ENCODE assay signal across 8 cellular contexts in the genomic region with DNA sequence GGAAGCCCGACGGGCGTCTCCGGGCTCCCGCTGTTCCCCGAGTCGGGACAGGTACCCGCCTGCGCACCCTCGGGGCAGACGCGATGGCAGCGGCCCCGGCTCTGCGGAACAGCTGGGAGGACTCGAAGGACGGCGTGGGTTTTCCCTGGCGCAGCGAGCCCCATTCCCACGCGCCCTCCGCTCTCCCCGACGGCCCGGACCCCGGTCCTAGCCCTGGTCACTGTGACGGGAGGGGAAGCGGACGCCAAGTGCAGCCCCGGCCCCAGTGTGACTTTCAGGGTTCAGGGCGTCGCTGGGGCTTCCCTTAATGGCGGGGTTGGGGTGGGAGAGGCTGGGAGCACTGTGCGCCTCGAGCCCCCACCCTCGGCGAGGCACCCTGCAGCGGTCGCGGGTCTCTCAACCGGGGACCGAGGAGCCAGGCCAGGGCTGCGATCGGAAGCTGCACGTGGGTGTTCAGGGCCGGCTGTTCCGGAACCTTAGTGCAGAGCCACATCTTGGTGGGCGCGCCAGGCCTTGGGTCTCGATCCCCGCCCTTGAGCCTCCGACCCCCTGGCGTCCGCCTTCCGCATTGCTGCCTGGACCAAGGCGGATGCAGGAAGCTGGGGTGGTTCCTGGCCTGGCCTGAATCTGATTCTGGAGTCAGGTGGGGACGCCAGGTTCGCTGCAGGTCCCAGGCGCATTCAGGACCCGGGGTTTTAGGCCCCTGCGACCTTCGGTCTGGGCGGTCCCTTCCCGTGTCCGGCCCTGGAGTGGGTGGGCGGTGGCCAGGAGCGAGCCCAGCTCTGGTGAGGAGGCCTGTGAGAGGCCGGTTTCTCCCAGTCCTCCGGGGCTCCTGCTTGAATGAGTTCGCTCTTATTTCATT. TPM values are rescaled to one million over a fixed set of nuclear protein-coding genes. Genes with fewer than 3 reads are reported as not detected.
DNase-seq lines count a peak whose midpoint lies in the region; ATAC-seq and TF ChIP-seq lines count a peak whose summit lies in the region.

No MANE protein-coding gene starts in this region.

- no peak for TF ChIP-seq POLR2A in esophagus muscularis mucosa (IDR thresholded peaks at IDR 0.05; ENCODE audit: low read depth)

- TF ChIP-seq CTCF in DOHH2 (IDR thresholded peaks at IDR 0.05; ENCODE audit: low read depth, low read length, poor library complexity, severe bottlenecking) (peak; percentile 17), esophagus muscularis mucosa (IDR thresholded peaks at IDR 0.05) (peak in 2 of 3 experiments; percentile 9 to 31), neural progenitor cell (IDR thresholded peaks at IDR 0.05) (no peak)
- peak; percentile 57 for TF ChIP-seq CTCF in activated CD8-positive, alpha-beta T cell treated with anti-CD3 and anti-CD28 coated beads for 36 hours (IDR thresholded peaks at IDR 0.05)

- peaks cover 18% of the 10 kb centered on the region for H3K4me1 ChIP-seq in DOHH2 (ENCODE audit: control insufficient read depth, low read length)
- H3K4me1 ChIP-seq in esophagus muscularis mucosa: peaks cover 5 to 9% (median 6%) of the 10 kb centered on the region in 4 donors
- H3K4me1 ChIP-seq in rectal smooth muscle tissue (ENCODE audit: control insufficient read depth, insufficient read depth, low read length): no peaks in the 10 kb centered on the region
- H3K4me1 ChIP-seq in neural progenitor cell: no peaks in the 10 kb centered on the region

- TF ChIP-seq EP300 in esophagus muscularis mucosa (IDR thresholded peaks at IDR 0.05): no peak

- H3K9me3 ChIP-seq in DOHH2 (ENCODE audit: control insufficient read depth, insufficient read depth, low read length) (no peaks in the 10 kb centered on the region), esophagus muscularis mucosa (no peaks in the 10 kb centered on the region), neural progenitor cell (ENCODE audit: low read depth) (no peaks in the 10 kb centered on the region)

- no peak overlapping the region for H3K9ac ChIP-seq in rectal smooth muscle tissue (ENCODE audit: low read length)
- no peak overlapping the region for H3K9ac ChIP-seq in neural progenitor cell

- H3K4me3 ChIP-seq in DOHH2 (ENCODE audit: low read length) (peak overlapping the region; percentile 51), esophagus muscularis mucosa (peak overlapping the region; percentile 22 to 50 (median 36)), rectal smooth muscle tissue (ENCODE audit: low read length) (peak overlapping the region; percentile 46), neural progenitor cell (no peak overlapping the region)

- CTCF ChIA-PET in activated CD8-positive, alpha-beta T cell treated with anti-CD3 and anti-CD28 coated beads for 36 hours (lab: Charles Lee): interaction anchor here (1.0 kb wide), 1 partner anchor 9 kb away, joined by 3 read pairs; no protein-coding TSS in a partner anchor

- 30% methylated on average over 42 of the region's 71 CpGs for WGBS in esophagus muscularis mucosa

- no peak overlapping the region for H3K27ac ChIP-seq in DOHH2 (ENCODE audit: low read depth, low read length)
- peak overlapping the region in 1 of 4 donors; percentile 34 for H3K27ac ChIP-seq in esophagus muscularis mucosa (replicated peaks in 1 of 4)
- H3K27ac ChIP-seq in rectal smooth muscle tissue (ENCODE audit: low read depth, low read length): no peak overlapping the region
- no peak overlapping the region for H3K27ac ChIP-seq in neural progenitor cell

- no peaks in the 10 kb centered on the region for H4K20me1 ChIP-seq in DOHH2 (ENCODE audit: control insufficient read depth, insufficient read depth, low read depth, low read length)
- H4K20me1 ChIP-seq in neural progenitor cell (ENCODE audit: low read depth): no peaks in the 10 kb centered on the region

- H3K27me3 ChIP-seq in DOHH2 (ENCODE audit: control insufficient read depth, low read length) (peaks cover 4% of the 10 kb centered on the region), esophagus muscularis mucosa (no peaks in the 10 kb centered on the region), rectal smooth muscle tissue (ENCODE audit: control insufficient read depth, insufficient read depth, low read length) (no peaks in the 10 kb centered on the region), neural progenitor cell (no peaks in the 10 kb centered on the region)

- H3K27ac Mint-ChIP-seq in activated CD8-positive, alpha-beta T cell treated with anti-CD3 and anti-CD28 coated beads for 36 hours: no peak overlapping the region
- H3K27ac Mint-ChIP-seq in neural progenitor cell: no peak overlapping the region

- peaks cover 2% of the 10 kb centered on the region for H3K27me3 Mint-ChIP-seq in activated CD8-positive, alpha-beta T cell treated with anti-CD3 and anti-CD28 coated beads for 36 hours
- peaks cover 2% of the 10 kb centered on the region for H3K27me3 Mint-ChIP-seq in neural progenitor cell (ENCODE audit: insufficient read depth, low read depth)

- intact Hi-C loops in activated CD8-positive, alpha-beta T cell treated with anti-CD3 and anti-CD28 coated beads for 36 hours (cut with micrococcal nuclease): no loop called here
- intact Hi-C loops in esophagus muscularis mucosa (cut with DNase I): no loop called here

- DNase-seq in activated CD8-positive, alpha-beta T cell treated with anti-CD3 and anti-CD28 coated beads for 36 hours: peak; percentile 68
- no peak for DNase-seq in esophagus muscularis mucosa (ENCODE audit: extremely low spot score)
- DNase-seq in NK-92 (lab: John Stamatoyannopoulos, UW; ENCODE audit: unreplicated experiment): no peak
- DNase-seq in SW 1271 (lab: John Stamatoyannopoulos, UW): no peak
- DNase-seq in neural progenitor cell (ENCODE audit: low spot score): no peak

- H3K4me2 ChIP-seq in DOHH2 (ENCODE audit: low read length) (peak overlapping the region; percentile 51), neural progenitor cell (no peak overlapping the region)

- H2AFZ ChIP-seq in neural progenitor cell (replicated peaks): no peak overlapping the region

- no peaks in the 10 kb centered on the region for H3K9me3 Mint-ChIP-seq in activated CD8-positive, alpha-beta T cell treated with anti-CD3 and anti-CD28 coated beads for 36 hours
- peaks cover 7% of the 10 kb centered on the region for H3K9me3 Mint-ChIP-seq in neural progenitor cell

- POLR2A ChIA-PET in activated CD8-positive, alpha-beta T cell treated with anti-CD3 and anti-CD28 coated beads for 36 hours (lab: Charles Lee): interaction anchor here (1.0 kb wide), 1 partner anchor 52 kb away, joined by 4 read pairs; no protein-coding TSS in a partner anchor

- no peaks in the 10 kb centered on the region for H3K36me3 ChIP-seq in DOHH2 (ENCODE audit: control insufficient read depth, low read length)
- H3K36me3 ChIP-seq in esophagus muscularis mucosa: no peaks in the 10 kb centered on the region
- no peaks in the 10 kb centered on the region for H3K36me3 ChIP-seq in rectal smooth muscle tissue (ENCODE audit: control insufficient read depth, insufficient read depth, low read length)
- no peaks in the 10 kb centered on the region for H3K36me3 ChIP-seq in neural progenitor cell

- no peaks in the 10 kb centered on the region for H3K79me2 ChIP-seq in DOHH2 (ENCODE audit: control insufficient read depth, low read length)
- no peaks in the 10 kb centered on the region for H3K79me2 ChIP-seq in neural progenitor cell (ENCODE audit: low read depth)

- peak overlapping the region; percentile 33 for H3K4me3 Mint-ChIP-seq in activated CD8-positive, alpha-beta T cell treated with anti-CD3 and anti-CD28 coated beads for 36 hours
- no peak overlapping the region for H3K4me3 Mint-ChIP-seq in neural progenitor cell

- H3F3A ChIP-seq in DOHH2 (ENCODE audit: control insufficient read depth, insufficient read depth) (no peaks in the 10 kb centered on the region), neural progenitor cell (ENCODE audit: low read depth) (no peaks in the 10 kb centered on the region)

- peak; percentile 55 for ATAC-seq in activated CD8-positive, alpha-beta T cell treated with anti-CD3 and anti-CD28 coated beads for 36 hours
- no peak for ATAC-seq in HG02798 (IDR thresholded peaks at IDR 0.05; ENCODE audit: poor library complexity, unreplicated experiment)

- H3K9me2 ChIP-seq in DOHH2 (replicated peaks; ENCODE audit: control insufficient read depth, low read length): no peaks in the 10 kb centered on the region

- H3K36me3 Mint-ChIP-seq in activated CD8-positive, alpha-beta T cell treated with anti-CD3 and anti-CD28 coated beads for 36 hours (ENCODE audit: low read depth): no peaks in the 10 kb centered on the region
- no peaks in the 10 kb centered on the region for H3K36me3 Mint-ChIP-seq in neural progenitor cell

- H3K4me1 Mint-ChIP-seq in activated CD8-positive, alpha-beta T cell treated with anti-CD3 and anti-CD28 coated beads for 36 hours (ENCODE audit: low read depth): peaks cover 5% of the 10 kb centered on the region
- H3K4me1 Mint-ChIP-seq in neural progenitor cell: peaks cover 5% of the 10 kb centered on the region

RNA-seq across cellular contexts. Expression of a gene that starts 3.5 kb away (rescaled TPM):
- total RNA-seq in activated CD8-positive, alpha-beta T cell treated with anti-CD3 and anti-CD28 coated beads for 36 hours: not detected
- not detected for total RNA-seq in esophagus muscularis mucosa
- not detected in 2 replicates for total RNA-seq in neural progenitor cell (ENCODE audit: low replicate concordance)

RNA-seq across cellular contexts. Expression of a gene that starts 19.2 kb away (rescaled TPM):
- total RNA-seq in activated CD8-positive, alpha-beta T cell treated with anti-CD3 and anti-CD28 coated beads for 36 hours: not detected
- total RNA-seq in esophagus muscularis mucosa (not detected), neural progenitor cell (ENCODE audit: low replicate concordance) (not detected in 2 replicates)

RNA-seq across cellular contexts. Expression of a gene that starts 20.3 kb away (rescaled TPM):
- total RNA-seq in activated CD8-positive, alpha-beta T cell treated with anti-CD3 and anti-CD28 coated beads for 36 hours: under 1 TPM; 0.29 to 0.72 TPM
- 1 to 10 TPM in 1 of 4 donors, under 1 TPM in 2, not detected in 1; 0.42 to 2.9 (median 0.50) TPM for total RNA-seq in esophagus muscularis mucosa
- total RNA-seq in neural progenitor cell (ENCODE audit: low replicate concordance): 0.31 TPM in 1 of 2 replicates, not detected in the other

RNA-seq across cellular contexts. Expression of a gene that starts 39.1 kb away (rescaled TPM):
- 100 to 1,000 TPM; 125 to 128 TPM for total RNA-seq in activated CD8-positive, alpha-beta T cell treated with anti-CD3 and anti-CD28 coated beads for 36 hours
- total RNA-seq in esophagus muscularis mucosa (100 to 1,000 TPM; 117 to 188 (median 155) TPM), neural progenitor cell (ENCODE audit: low replicate concordance) (52.2 and 92.9 TPM in 2 replicates)

RNA-seq across cellular contexts. Expression of a gene that starts 48.2 kb away (rescaled TPM):
- total RNA-seq in activated CD8-positive, alpha-beta T cell treated with anti-CD3 and anti-CD28 coated beads for 36 hours: 10 to 100 TPM; 19.6 to 22.7 TPM
- total RNA-seq in esophagus muscularis mucosa (1 to 10 TPM in 3 of 4 donors, under 1 TPM in 1; 0.83 to 2.1 (median 1.6) TPM), neural progenitor cell (ENCODE audit: low replicate concordance) (1.0 and 4.9 TPM in 2 replicates)
